13 cellular contexts compared by ENCODE assay signal in genomic region chr19:6225232-6225635, GRCh38. TPM values are rescaled to one million over a fixed set of nuclear protein-coding genes. Genes with fewer than 3 reads are reported as not detected.
A peak's percentile ranks its signal among the peaks of the same experiment; 100 is the strongest.
DNase-seq lines count a peak whose midpoint lies in the region; ATAC-seq, FAIRE-seq and TF ChIP-seq lines count a peak whose summit lies in the region.
"Had no signal": no experiment of that assay in that cellular context is flagged by ENCODE, and none has a peak within 500 bp of the region (broad histone marks: within the 10 kb centered on the region; RNA-seq: fewer than 3 reads in every experiment).

No MANE protein-coding gene starts in this region.

- CTCF ChIA-PET in K562 (lab: Yijun Ruan, JAX; ENCODE audit: low intra/inter-chr PET ratio) = no interaction called here

- peaks cover 46 to 85% (median 74%) of the 10 kb centered on the region in 11 experiments for H3K36me3 ChIP-seq in BLaER1 treated with 17β-estradiol and CSF1 and Interleukin-3, amounts not matched to agents 10 nM and 100 nM
- H3K36me3 ChIP-seq in K562 (ENCODE audit: control insufficient read depth, insufficient read depth, low read length) (peaks cover 73% of the 10 kb centered on the region; the same call in 2 of the 3 replicates), kidney (ENCODE audit: control insufficient read depth in 1 of 2, insufficient read depth in 2 of 2, low read length in 2 of 2) (peaks cover 4 to 21% of the 10 kb centered on the region in 2 donors), neuronal stem cell (replicated peaks in 1 of 2; ENCODE audit: control insufficient read depth in 2 of 2, insufficient read depth in 2 of 2, low read length in 2 of 2) (peaks cover 35 to 75% of the 10 kb centered on the region in 2 donors), mesenchymal stem cell (ENCODE audit: control insufficient read depth in 1 of 2, insufficient read depth in 2 of 2, low read depth in 1 of 2, low read length in 2 of 2) (peaks cover 50 to 96% of the 10 kb centered on the region in 2 experiments)

- DNase-seq in K562 (ENCODE audit: extremely low read depth in 1 of 4, low spot score in 3 of 4) = no peak
- DNase-seq in kidney = peak; percentile 66
- DNase-seq in neuronal stem cell (ENCODE audit: low spot score) = no peak
- no peak for DNase-seq in GM13977 (ENCODE audit: low spot score)
- no peak for DNase-seq in GM03348 (ENCODE audit: low spot score)
- no peak for DNase-seq in mesenchymal stem cell
- DNase-seq: Calu3; CD4-positive, alpha-beta T cell; DMS 273 treated with DMSO at 0.1 percent for 48 hours had no signal

- no peaks in the 10 kb centered on the region for H3K9me3 ChIP-seq in BLaER1 treated with 17β-estradiol and CSF1 and Interleukin-3, amounts not matched to agents 10 nM and 100 nM (replicated peaks in 1 of 11)
- no peaks in the 10 kb centered on the region for H3K9me3 ChIP-seq in K562 (replicated peaks; ENCODE audit: control insufficient read depth, insufficient read depth, low read depth, low read length)
- no peaks in the 10 kb centered on the region for H3K9me3 ChIP-seq in kidney (ENCODE audit: control insufficient read depth in 1 of 2, low read length in 2 of 2)
- H3K9me3 ChIP-seq in neuronal stem cell (replicated peaks in 1 of 2; ENCODE audit: control insufficient read depth in 2 of 2, insufficient read depth in 1 of 2, low read depth in 1 of 2, low read length in 2 of 2) = no peaks in the 10 kb centered on the region
- H3K9me3 ChIP-seq in mesenchymal stem cell (ENCODE audit: control insufficient read depth, low read length) = no peaks in the 10 kb centered on the region

- intact Hi-C loops in K562 (cut with micrococcal nuclease) (no loop called here), kidney (cut with DNase I) (no loop called here)

- H2BK5ac ChIP-seq in neuronal stem cell (ENCODE audit: low read length) (no peak overlapping the region), mesenchymal stem cell (ENCODE audit: low read depth, low read length, poor library complexity, severe bottlenecking) (no peak overlapping the region)

- ATAC-seq in K562 (no peak), GM18520 (IDR thresholded peaks at IDR 0.05; ENCODE audit: unreplicated experiment) (no peak)
- ATAC-seq: GM12878, GM23338 had no signal

- H2BK12ac ChIP-seq in neuronal stem cell (ENCODE audit: low read length) (no peak overlapping the region), mesenchymal stem cell (ENCODE audit: low read length in 2 of 2) (no peak overlapping the region)

- H2AK5ac ChIP-seq in neuronal stem cell (ENCODE audit: low read depth, low read length) (no peak overlapping the region), mesenchymal stem cell (ENCODE audit: low read length, severe bottlenecking) (no peak overlapping the region)

- H3K23ac ChIP-seq in neuronal stem cell (ENCODE audit: low read depth, low read length, poor library complexity) (no peak overlapping the region), mesenchymal stem cell (ENCODE audit: low read length in 2 of 2) (no peak overlapping the region)

- H3K4me1 ChIP-seq in BLaER1 treated with 17β-estradiol and CSF1 and Interleukin-3, amounts not matched to agents 10 nM and 100 nM = peaks cover 40 to 99% (median 97%) of the 10 kb centered on the region in 10 experiments
- H3K4me1 ChIP-seq in K562 (replicated peaks in 1 of 2; ENCODE audit: control insufficient read depth in 2 of 2, insufficient read depth in 2 of 2, low read length in 2 of 2) (peaks cover 0 to 42% of the 10 kb centered on the region in 2 experiments; a peak in 1 of 5 replicates), kidney (ENCODE audit: control insufficient read depth in 1 of 2, insufficient read depth in 1 of 2, low read depth in 1 of 2, low read length in 2 of 2) (peaks cover 8 to 26% of the 10 kb centered on the region in 2 donors), neuronal stem cell (ENCODE audit: control insufficient read depth in 2 of 2, insufficient read depth in 1 of 2, low read depth in 1 of 2, low read length in 2 of 2) (peaks cover 7 to 21% of the 10 kb centered on the region in 2 donors), mesenchymal stem cell (ENCODE audit: control insufficient read depth, insufficient read depth, low read depth, low read length) (peaks cover 22% of the 10 kb centered on the region)

- no peak for TF ChIP-seq EP300 in K562 (IDR thresholded peaks at IDR 0.05; ENCODE audit: low read length)

- H4K91ac ChIP-seq in neuronal stem cell (ENCODE audit: low read depth, low read length, poor library complexity) (no peak overlapping the region), mesenchymal stem cell (ENCODE audit: low read length) (no peak overlapping the region)

- no peak for TF ChIP-seq RAD21 in K562 (CRISPR knock-in tag; conservative IDR thresholded peaks at IDR 0.05 in 1 of 2, IDR thresholded peaks at IDR 0.05 in 1 of 2)

- no TSS peak for BruUV-seq in K562 (replicated peaks; lab: Mats Ljungman, UMichigan)

- H3K27me3 ChIP-seq in BLaER1 treated with 17β-estradiol and CSF1 and Interleukin-3, amounts not matched to agents 10 nM and 100 nM = peaks cover 0 to 12% (median 0%) of the 10 kb centered on the region in 11 experiments; a peak in 3 of 22 replicates
- H3K27me3 ChIP-seq in K562 (ENCODE audit: control insufficient read depth in 2 of 2, insufficient read depth in 2 of 2, low read length in 2 of 2) (no peaks in the 10 kb centered on the region), neuronal stem cell (ENCODE audit: control insufficient read depth in 3 of 3, insufficient read depth in 3 of 3, low read depth in 1 of 3, low read length in 3 of 3) (no peaks in the 10 kb centered on the region), mesenchymal stem cell (ENCODE audit: control insufficient read depth in 1 of 2, insufficient read depth in 1 of 2, low read length in 2 of 2) (no peaks in the 10 kb centered on the region)

- no peak overlapping the region for H3K18ac ChIP-seq in neuronal stem cell (ENCODE audit: low read length)
- H3K18ac ChIP-seq in mesenchymal stem cell (ENCODE audit: low read depth in 1 of 2, low read length in 2 of 2) = no peak overlapping the region

- H2BK120ac ChIP-seq in neuronal stem cell (ENCODE audit: low read depth, low read length) (no peak overlapping the region), mesenchymal stem cell (ENCODE audit: low read depth, low read length) (no peak overlapping the region)

- H3K79me2 ChIP-seq in K562 (ENCODE audit: control insufficient read depth, insufficient read depth, low read length) = peaks cover 7% of the 10 kb centered on the region; the same call in 2 of the 3 replicates

- WGBS in K562 (ENCODE audit: insufficient coverage, low coverage, missing lambda C conversion rate) = 98% methylated on average over 10 of the region's 12 CpGs
- no CpG with 5 or more reads among the region's 12 CpGs for WGBS in neuronal stem cell (ENCODE audit: extremely low coverage in 2 of 2, insufficient read length in 2 of 2, insufficient replicate concordance in 1 of 2), 2 donors
- 97% methylated on average over 12 of the region's 12 CpGs for WGBS in mesenchymal stem cell

- H2AFZ ChIP-seq in K562 (ENCODE audit: low read depth, low read length) (no peak overlapping the region), neuronal stem cell (ENCODE audit: low read length) (no peak overlapping the region), mesenchymal stem cell (ENCODE audit: low read depth, low read length) (no peak overlapping the region)
- H2AFZ ChIP-seq: GM23338 had no signal

- H3K79me1 ChIP-seq in neuronal stem cell (ENCODE audit: low read depth, low read length) = peaks cover 40% of the 10 kb centered on the region
- peaks cover 68% of the 10 kb centered on the region for H3K79me1 ChIP-seq in mesenchymal stem cell (replicated peaks; ENCODE audit: low read length, poor library complexity, severe bottlenecking)

- no peak for TF ChIP-seq POLR2A in K562 (conservative IDR thresholded peaks at IDR 0.05)

- H3K4me2 ChIP-seq in BLaER1 treated with 17β-estradiol and CSF1 and Interleukin-3, amounts not matched to agents 10 nM and 100 nM = peak overlapping the region in 9 of 11 experiments; percentile 93 to 100 (median 99); a peak in 17 of 22 replicates
- no peak overlapping the region for H3K4me2 ChIP-seq in K562 (ENCODE audit: insufficient read depth, low read length)
- no peak overlapping the region for H3K4me2 ChIP-seq in neuronal stem cell (ENCODE audit: insufficient read depth, low read length, poor library complexity, severe bottlenecking)
- H3K4me2 ChIP-seq in mesenchymal stem cell (ENCODE audit: low read length, poor library complexity, severe bottlenecking) = no peak overlapping the region
- H3K4me2 ChIP-seq: GM23338 had no signal

- no peaks in the 10 kb centered on the region for H3K9me1 ChIP-seq in K562 (ENCODE audit: control insufficient read depth, insufficient read depth, low read length)

- in situ Hi-C loops in K562 (cut with MboI) = no loop called here
- in situ Hi-C loops in GM13977 (cut with MboI; ENCODE audit: low pct_unique_long_range_greater_than_20kb, low sequenced_read_pairs, unreplicated experiment) = no loop called here

- TF ChIP-seq CTCF in K562 (IDR thresholded peaks at IDR 0.05 in 2 of 3, conservative IDR thresholded peaks at IDR 0.05 in 1 of 3; ENCODE audit: insufficient read depth in 2 of 3, low read depth in 1 of 3, low read length in 3 of 3) (no peak), kidney (IDR thresholded peaks at IDR 0.05; ENCODE audit: borderline replicate concordance, extremely low read depth, insufficient read depth) (no peak), GM13977 (IDR thresholded peaks at IDR 0.05; ENCODE audit: extremely low read depth, insufficient read depth, missing control alignments) (no peak)

- FAIRE-seq in K562 (lab: Jason Lieb, UNC) (no peak), kidney (lab: Jason Lieb, UNC) (no peak)
- FAIRE-seq: GM12878 had no signal

- H3K9ac ChIP-seq in BLaER1 treated with 17β-estradiol and CSF1 and Interleukin-3, amounts not matched to agents 10 nM and 100 nM = peak overlapping the region in 6 of 11 experiments; percentile 8 to 56 (median 34); a peak in 5 of 22 replicates
- H3K9ac ChIP-seq in K562 (ENCODE audit: insufficient read depth in 1 of 2, low read depth in 2 of 2, low read length in 2 of 2) (peak overlapping the region in 1 of 2 experiments; percentile 26; a peak in 1 of 4 replicates), kidney (ENCODE audit: low read length in 2 of 2) (no peak overlapping the region), neuronal stem cell (ENCODE audit: low read depth, low read length, poor library complexity) (no peak overlapping the region), mesenchymal stem cell (ENCODE audit: low read length) (no peak overlapping the region)

- H3K4ac ChIP-seq in neuronal stem cell (ENCODE audit: low read length) (no peak overlapping the region), mesenchymal stem cell (ENCODE audit: low read depth in 1 of 2, low read length in 2 of 2) (no peak overlapping the region)

- peaks cover 87 to 100% (median 99%) of the 10 kb centered on the region in 11 experiments for H4K20me1 ChIP-seq in BLaER1 treated with 17β-estradiol and CSF1 and Interleukin-3, amounts not matched to agents 10 nM and 100 nM
- H4K20me1 ChIP-seq in K562 (replicated peaks; ENCODE audit: control insufficient read depth, insufficient read depth, low read length) = no peaks in the 10 kb centered on the region; the same call in none of the 2 replicates

- H3K27ac ChIP-seq in BLaER1 treated with 17β-estradiol and CSF1 and Interleukin-3, amounts not matched to agents 10 nM and 100 nM = 0 out of 22 replicates have a peak overlapping the region, but pooled peaks of 1 of the 11 experiments have one; percentile 15
- H3K27ac ChIP-seq in K562 (ENCODE audit: extremely low read depth, low read depth, low read length) (no peak overlapping the region), kidney (ENCODE audit: low read depth in 2 of 2, low read length in 2 of 2) (no peak overlapping the region), neuronal stem cell (replicated peaks; ENCODE audit: low read length) (no peak overlapping the region), mesenchymal stem cell (ENCODE audit: low read length, poor library complexity, severe bottlenecking) (no peak overlapping the region)

- POLR2A ChIA-PET in K562 (lab: Yijun Ruan, JAX) = no interaction called here

- H2BK15ac ChIP-seq in neuronal stem cell (ENCODE audit: low read length) = no peak overlapping the region
- no peak overlapping the region for H2BK15ac ChIP-seq in mesenchymal stem cell (ENCODE audit: low read depth, poor library complexity, severe bottlenecking)

- peak overlapping the region; percentile 71 for H3K14ac ChIP-seq in neuronal stem cell (ENCODE audit: low read length)
- no peak overlapping the region for H3K14ac ChIP-seq in mesenchymal stem cell (ENCODE audit: low read length in 2 of 2)

- no peak overlapping the region for H3K4me3 ChIP-seq in BLaER1 treated with 17β-estradiol and CSF1 and Interleukin-3, amounts not matched to agents 10 nM and 100 nM
- H3K4me3 ChIP-seq in K562 = no peak overlapping the region
- no peak overlapping the region for H3K4me3 ChIP-seq in kidney (ENCODE audit: low read length in 2 of 2)
- H3K4me3 ChIP-seq in neuronal stem cell (ENCODE audit: low read length in 2 of 2) = no peak overlapping the region
- no peak overlapping the region for H3K4me3 ChIP-seq in mesenchymal stem cell (ENCODE audit: insufficient read depth in 1 of 2, low read depth in 1 of 2, low read length in 2 of 2)
- H3K4me3 ChIP-seq: GM12878, GM23338 had no signal

- H4K8ac ChIP-seq in neuronal stem cell (ENCODE audit: low read depth, low read length) (no peak overlapping the region), mesenchymal stem cell (ENCODE audit: low read length) (no peak overlapping the region)

RNA-seq across cellular contexts. Expression of gene MLLT1, which starts 54.5 kb away (rescaled TPM):
- 19.8 and 49.9 TPM in 2 replicates for total RNA-seq in K562 (2011; cell fraction: chromatin; rRNA removed; ENCODE audit: low replicate concordance)
- 31.4 and 31.6 TPM in 2 replicates for total RNA-seq in K562 (2011; cell fraction: nucleolus; rRNA removed)
- 16.6 and 20.8 TPM in 2 replicates for total RNA-seq in K562 (2011; cell fraction: nucleoplasm; rRNA removed)
- total RNA-seq in K562 (2014; rRNA removed) (15.4 and 20.0 TPM in 2 replicates), K562 (2014; rRNA removed; fragmentation: Illumina TruSeq; extraction: Trizol) (4.2 and 5.0 TPM in 2 replicates), K562 (2015; rRNA removed; fragmentation: Illumina TruSeq; extraction: Trizol) (16.1 and 16.7 TPM in 2 replicates), K562 (2021) (63.5 and 67.6 TPM in 2 replicates), kidney (53.2 TPM)
- polyA plus RNA-seq in K562 (2011; rRNA removed) (9.4 and 16.8 TPM in 2 replicates), K562 (2014; fragmentation: Illumina TruSeq; extraction: Trizol) (20.0 and 33.6 TPM in 2 replicates), K562 (2014; fragmentation: Nextera tagmentation; extraction: Ambion mirVana) (under 1 TPM; 0.23 to 0.35 TPM), K562 (2014; rRNA removed) (25.1 and 31.8 TPM in 2 replicates), kidney (ENCODE audit: insufficient read depth, low read depth, low replicate concordance) (32.0 TPM)
- 12.6 and 29.0 TPM in 2 replicates for polyA plus RNA-seq in K562 (2011; cell fraction: cytosol; rRNA removed)
- 37.6 and 84.7 TPM in 2 replicates for polyA plus RNA-seq in K562 (2011; cell fraction: nucleus; rRNA removed)
- polyA plus RNA-seq in K562 (2012) = 36.7 and 56.3 TPM in 2 replicates
- polyA minus RNA-seq in K562 (2011; rRNA and poly(A)+ RNA removed) = 4.5 and 7.6 TPM in 2 replicates
- polyA minus RNA-seq in K562 (2011; cell fraction: cytosol; rRNA and poly(A)+ RNA removed) = 38.5 and 38.8 TPM in 2 replicates
- 9.6 and 11.2 TPM in 2 replicates for polyA minus RNA-seq in K562 (2011; cell fraction: nucleus; rRNA and poly(A)+ RNA removed)
- polyA plus RNA-seq in neuronal stem cell (2013, experiment 1 of 2) = 43.3 TPM
- polyA plus RNA-seq in neuronal stem cell (2013, experiment 2 of 2) = 43.5 TPM
- polyA plus RNA-seq in mesenchymal stem cell (2013, experiment 1 of 2) = 49.5 TPM
- 48.1 TPM for polyA plus RNA-seq in mesenchymal stem cell (2013, experiment 2 of 2)

Comparison
In these comparisons a context has a peak if more than half of its experiments do, and no peak if none do; other contexts are left out.
1. H3K4me2 ChIP-seq: peak in BLaER1 treated with 17β-estradiol and CSF1 and Interleukin-3, amounts not matched to agents 10 nM and 100 nM (9 of 11); none in K562 (single experiment), neuronal stem cell (single experiment) and mesenchymal stem cell (single experiment).
2. H3K9ac ChIP-seq: peak in BLaER1 treated with 17β-estradiol and CSF1 and Interleukin-3, amounts not matched to agents 10 nM and 100 nM (6 of 11); none in kidney (0 of 2), neuronal stem cell (single experiment) and mesenchymal stem cell (single experiment).